10 cellular contexts compared by ENCODE assay signal in genomic region chr9:14238518-14238917, GRCh38.
DNase-seq lines count a peak whose midpoint lies in the region; ATAC-seq, FAIRE-seq and TF ChIP-seq lines count a peak whose summit lies in the region.
"Had no signal": no experiment of that assay in that cellular context is flagged by ENCODE, and none has a peak within 500 bp of the region (broad histone marks: within the 10 kb centered on the region; RNA-seq: fewer than 3 reads in every experiment).

No MANE protein-coding gene starts in this region.

- intact Hi-C loops in heart right ventricle (cut with DNase I) (loop anchor here in 1 of 10 donors (5.0 kb wide), 1 partner anchor 41 kb away; no protein-coding TSS in a partner anchor), pancreas (cut with DNase I) (no loop called here)

- peak; percentile 65 for DNase-seq in H4 (ENCODE audit: low spot score)
- DNase-seq in SJSA1 (ENCODE audit: low read depth in 1 of 2, low spot score in 2 of 2), result peak; percentile 47 to 79
- peak in 1 of 2 donors; percentile 44 for DNase-seq in heart right ventricle
- DNase-seq in pancreas, result no peak
- no peak for DNase-seq in activated CD8-positive, alpha-beta memory T cell treated with anti-CD3 and anti-CD28 coated beads, Interleukin-2, amount 50 U/mL, for 4 hours
- DNase-seq in GM19238 (ENCODE audit: insufficient read length, low spot score), result no peak
- DNase-seq: ovary, T-helper 2 cell had no signal

- H3K36me3 ChIP-seq in SJSA1 (no peaks in the 10 kb centered on the region), heart right ventricle (no peaks in the 10 kb centered on the region), pancreas (no peaks in the 10 kb centered on the region)
- H3K36me3 ChIP-seq: ovary had no signal

- 24 to 29% methylated on average over 4 of the region's 4 CpGs for WGBS in heart right ventricle, 2 donors
- 67 to 69% methylated on average over 4 of the region's 4 CpGs for WGBS in pancreas, 2 donors

- ATAC-seq in heart right ventricle, result peak; percentile 70 to 89 (median 82)
- peak in 3 of 4 donors; percentile 53 to 70 (median 53) for ATAC-seq in pancreas
- ATAC-seq in HG02884 (IDR thresholded peaks at IDR 0.05; ENCODE audit: unreplicated experiment), result no peak
- ATAC-seq in GM18867 (IDR thresholded peaks at IDR 0.05; ENCODE audit: unreplicated experiment), result no peak

- H3K4me1 ChIP-seq in SJSA1 (replicated peaks) (peaks cover 31% of the 10 kb centered on the region), heart right ventricle (peaks cover 0 to 97% (median 79%) of the 10 kb centered on the region in 9 donors), pancreas (peaks cover 17 to 44% (median 36%) of the 10 kb centered on the region in 3 donors)

- no peaks in the 10 kb centered on the region for H3K27me3 ChIP-seq in SJSA1 (replicated peaks)
- H3K27me3 ChIP-seq in heart right ventricle, result no peaks in the 10 kb centered on the region
- no peaks in the 10 kb centered on the region for H3K27me3 ChIP-seq in pancreas
- H3K27me3 ChIP-seq: ovary had no signal

- H3K4me3 ChIP-seq in SJSA1 (no peak overlapping the region), heart right ventricle (no peak overlapping the region), pancreas (no peak overlapping the region)
- H3K4me3 ChIP-seq: ovary had no signal

- H3K27ac ChIP-seq in SJSA1 (peak overlapping the region; percentile 59), heart right ventricle (peak overlapping the region in 9 of 10 donors; percentile 57 to 87 (median 74)), pancreas (no peak overlapping the region)
- H3K27ac ChIP-seq: ovary had no signal

- no peak for FAIRE-seq in pancreas (lab: Jason Lieb, UNC)

- TF ChIP-seq CTCF in heart right ventricle (IDR thresholded peaks at IDR 0.05) (no peak), pancreas (IDR thresholded peaks at IDR 0.05) (no peak)

- H3K9me3 ChIP-seq in SJSA1 (replicated peaks), result no peaks in the 10 kb centered on the region
- H3K9me3 ChIP-seq in heart right ventricle, result no peaks in the 10 kb centered on the region
- H3K9me3 ChIP-seq in pancreas, result no peaks in the 10 kb centered on the region
- H3K9me3 ChIP-seq: ovary had no signal

Comparison
In these comparisons a context has a peak if more than half of its experiments do, and no peak if none do; other contexts are left out.
1. DNase-seq: peak in H4 (single experiment) and SJSA1 (2 of 2); none in pancreas (0 of 6), activated CD8-positive, alpha-beta memory T cell treated with anti-CD3 and anti-CD28 coated beads, Interleukin-2, amount 50 U/mL, for 4 hours (single experiment) and GM19238 (single experiment).
2. H3K27ac ChIP-seq: peak in SJSA1 (single experiment) and heart right ventricle (9 of 10); none in pancreas (0 of 4).
3. ATAC-seq: peak in heart right ventricle (8 of 8) and pancreas (3 of 4); none in HG02884 (single experiment) and GM18867 (single experiment).